1 cellular context compared by ENCODE assay signal in genomic region chr1:33298623-33299277, GRCh38.
TF ChIP-seq lines count a peak whose summit lies in the region.

No MANE protein-coding gene starts in this region.

TF ChIP-seq in HepG2, 621 proteins besides CTCF, POLR2A, EP300 and RAD21 (continued from another document and continues in another):
- no peak for TF ChIP-seq DZIP1 (CRISPR knock-in tag; IDR thresholded peaks at IDR 0.05)
- no peak for TF ChIP-seq ZNF790 (CRISPR knock-in tag; IDR thresholded peaks at IDR 0.05; ENCODE audit: borderline replicate concordance)
- 0 out of 2 replicates have a peak, but pooled peaks have one; percentile 26 for TF ChIP-seq ZNF12 (CRISPR knock-in tag; IDR thresholded peaks at IDR 0.05)
- TF ChIP-seq CCAR2 (optimal IDR thresholded peaks at IDR 0.05; ENCODE audit: low read depth, low read length), result no peak
- no peak for TF ChIP-seq ZSCAN12 (CRISPR knock-in tag; IDR thresholded peaks at IDR 0.05)
- TF ChIP-seq ELF1 (CRISPR knock-in tag; IDR thresholded peaks at IDR 0.05), result no peak
- TF ChIP-seq MXD1 (CRISPR knock-in tag; IDR thresholded peaks at IDR 0.05), result no peak
- no peak for TF ChIP-seq RNF2 (conservative IDR thresholded peaks at IDR 0.05; ENCODE audit: low read depth)
- no peak for TF ChIP-seq SP2 (CRISPR knock-in tag; IDR thresholded peaks at IDR 0.05)
- TF ChIP-seq ATM (IDR thresholded peaks at IDR 0.05; ENCODE audit: borderline replicate concordance), result no peak
- no peak for TF ChIP-seq AKNA (CRISPR knock-in tag; IDR thresholded peaks at IDR 0.05; ENCODE audit: borderline replicate concordance)
- no peak for TF ChIP-seq ZNF670 (CRISPR knock-in tag; IDR thresholded peaks at IDR 0.05; ENCODE audit: borderline replicate concordance)
- no peak for TF ChIP-seq ZNF230 (CRISPR knock-in tag; IDR thresholded peaks at IDR 0.05)
- no peak for TF ChIP-seq FOXO1 (CRISPR knock-in tag; IDR thresholded peaks at IDR 0.05)
- TF ChIP-seq ZNF776 (CRISPR knock-in tag; IDR thresholded peaks at IDR 0.05), result no peak
- peak; percentile 41 for TF ChIP-seq XRCC5 (optimal IDR thresholded peaks at IDR 0.05; ENCODE audit: low read length)
- no peak for TF ChIP-seq UBTF (CRISPR knock-in tag; IDR thresholded peaks at IDR 0.05)
- TF ChIP-seq ZNF234 (CRISPR knock-in tag; conservative IDR thresholded peaks at IDR 0.05), result no peak
- no peak for TF ChIP-seq TBL1XR1 (IDR thresholded peaks at IDR 0.05; ENCODE audit: borderline replicate concordance, low read length, partially characterized antibody)
- no peak for TF ChIP-seq KMT2A (CRISPR knock-in tag; IDR thresholded peaks at IDR 0.05)
- TF ChIP-seq ZNF773 (CRISPR knock-in tag; IDR thresholded peaks at IDR 0.05; ENCODE audit: borderline replicate concordance), result no peak
- no peak for TF ChIP-seq ASH2L (IDR thresholded peaks at IDR 0.05; ENCODE audit: insufficient read length, low read depth, low read length)
- no peak for TF ChIP-seq ZNF225 (CRISPR knock-in tag; IDR thresholded peaks at IDR 0.05)
- no peak for TF ChIP-seq WIZ (CRISPR knock-in tag; IDR thresholded peaks at IDR 0.05)
- TF ChIP-seq FOSL2 (CRISPR knock-in tag; IDR thresholded peaks at IDR 0.05), result 0 out of 2 replicates have a peak, but pooled peaks have one; percentile 14
- no peak for TF ChIP-seq FOXA3 (CRISPR knock-in tag; IDR thresholded peaks at IDR 0.05)
- no peak for TF ChIP-seq ZZZ3 (CRISPR knock-in tag; IDR thresholded peaks at IDR 0.05; ENCODE audit: borderline replicate concordance)
- TF ChIP-seq TFDP2 (CRISPR knock-in tag; IDR thresholded peaks at IDR 0.05), result no peak
- no peak for TF ChIP-seq NR1H2 (CRISPR knock-in tag; IDR thresholded peaks at IDR 0.05; ENCODE audit: borderline replicate concordance, low read depth)
- no peak for TF ChIP-seq BCL6 (CRISPR knock-in tag; IDR thresholded peaks at IDR 0.05)
- TF ChIP-seq E2F5 (CRISPR knock-in tag; conservative IDR thresholded peaks at IDR 0.05), result no peak
- no peak for TF ChIP-seq ZNF616 (CRISPR knock-in tag; IDR thresholded peaks at IDR 0.05; ENCODE audit: low read depth)
- no peak for TF ChIP-seq ZNF446 (CRISPR knock-in tag; IDR thresholded peaks at IDR 0.05)
- TF ChIP-seq SNAPC2 (CRISPR knock-in tag; IDR thresholded peaks at IDR 0.05), result no peak
- TF ChIP-seq ZNF367 (CRISPR knock-in tag; IDR thresholded peaks at IDR 0.05; ENCODE audit: borderline replicate concordance), result no peak
- no peak for TF ChIP-seq RERE (CRISPR knock-in tag; IDR thresholded peaks at IDR 0.05; ENCODE audit: low read depth)
- no peak for TF ChIP-seq ATF3 (CRISPR knock-in tag; IDR thresholded peaks at IDR 0.05)
- no peak for TF ChIP-seq ZSCAN25 (CRISPR knock-in tag; IDR thresholded peaks at IDR 0.05)
- no peak for TF ChIP-seq ZNF546 (CRISPR knock-in tag; conservative IDR thresholded peaks at IDR 0.05)
- no peak for TF ChIP-seq NCOR1 (IDR thresholded peaks at IDR 0.05; ENCODE audit: borderline replicate concordance, low read length)
- no peak for TF ChIP-seq NR2F2 (IDR thresholded peaks at IDR 0.05; ENCODE audit: borderline replicate concordance, low read depth)
- no peak for TF ChIP-seq GTF2F1 (IDR thresholded peaks at IDR 0.05; ENCODE audit: low read length)
- TF ChIP-seq DDIT3 (CRISPR knock-in tag; IDR thresholded peaks at IDR 0.05), result no peak
- no peak for TF ChIP-seq ZNF496 (CRISPR knock-in tag; IDR thresholded peaks at IDR 0.05; ENCODE audit: insufficient replicate concordance)
- TF ChIP-seq HNF4A (CRISPR knock-in tag; IDR thresholded peaks at IDR 0.05), result no peak
- no peak for TF ChIP-seq ZNF468 (CRISPR knock-in tag; IDR thresholded peaks at IDR 0.05)
- no peak for TF ChIP-seq ZNF747 (CRISPR knock-in tag; IDR thresholded peaks at IDR 0.05; ENCODE audit: borderline replicate concordance)
- TF ChIP-seq POLR2G (IDR thresholded peaks at IDR 0.05; ENCODE audit: low read depth, low read length), result no peak
- TF ChIP-seq ZFP62 (CRISPR knock-in tag; IDR thresholded peaks at IDR 0.05), result no peak
- TF ChIP-seq BORCS8-MEF2B (CRISPR knock-in tag; IDR thresholded peaks at IDR 0.05), result no peak
- no peak for TF ChIP-seq ZFP37 (CRISPR knock-in tag; IDR thresholded peaks at IDR 0.05; ENCODE audit: borderline replicate concordance)
- TF ChIP-seq PHF5A (CRISPR knock-in tag; IDR thresholded peaks at IDR 0.05; ENCODE audit: low read depth, unreplicated experiment), result no peak
- no peak for TF ChIP-seq ATF7 (IDR thresholded peaks at IDR 0.05)
- no peak for TF ChIP-seq ATF7 (CRISPR knock-in tag; IDR thresholded peaks at IDR 0.05)
- TF ChIP-seq PLRG1 (conservative IDR thresholded peaks at IDR 0.05), result no peak
- no peak for TF ChIP-seq ZNF460 (CRISPR knock-in tag; IDR thresholded peaks at IDR 0.05; ENCODE audit: borderline replicate concordance)
